In genomic region chr6:131215212-131215611, GRCh38 we compare ENCODE assay signal across 17 cellular contexts.
"Had no signal": no experiment of that assay in that cellular context is flagged by ENCODE, and none has a peak within 500 bp of the region (broad histone marks: within the 10 kb centered on the region; RNA-seq: fewer than 3 reads in every experiment).

No MANE protein-coding gene starts in this region.

- DNase-seq: activated CD4-positive, alpha-beta T cell treated with anti-CD3 and anti-CD28 coated beads, Interleukin-2, amount 50 U/mL, for 1 hour; activated CD4-positive, CD25-positive, alpha-beta regulatory T cell treated with anti-CD3 and anti-CD28 coated beads, Interleukin-2, amount 50 U/mL, for 72 hours; activated CD8-positive, alpha-beta memory T cell treated with anti-CD3 and anti-CD28 coated beads, Interleukin-2, amount 50 U/mL, for 48 hours; activated gamma-delta T cell; amygdala; body of pancreas; central memory CD4-positive, alpha-beta T cell; foreskin keratinocyte; glutamatergic neuron; kidney; pancreas; sigmoid colon; stimulated activated CD4-positive, alpha-beta T cell treated with anti-CD3 and anti-CD28 coated beads, Interleukin-4, amount 100 ng/mL, for 24 hours; thyroid gland had no signal

- H3K27ac ChIP-seq: coronary artery, foreskin keratinocyte, neutrophil, sigmoid colon, thyroid gland had no signal

- H3K4me3 ChIP-seq: body of pancreas, coronary artery, pancreas, sigmoid colon, thyroid gland had no signal

- ATAC-seq: body of pancreas; foreskin keratinocyte; pancreas; stimulated activated effector memory CD8-positive, alpha-beta T cell treated with anti-CD3 and anti-CD28 coated beads, Interleukin-12 subunit alpha, Interleukin-12 subunit beta, amount 100 ng/mL, for 72 hours had no signal

- H3K9me3 ChIP-seq: body of pancreas, neutrophil, pancreas, sigmoid colon, thyroid gland had no signal

- H3K27me3 ChIP-seq: body of pancreas, foreskin keratinocyte, neutrophil, pancreas, sigmoid colon, thyroid gland had no signal

- H3K4me1 ChIP-seq: foreskin keratinocyte, sigmoid colon had no signal
